ENCODE assay signal across 8 cellular contexts in genomic region chr1:33080885-33081553, GRCh38. TPM values are rescaled to one million over a fixed set of nuclear protein-coding genes. Genes with fewer than 3 reads are reported as not detected.
DNase-seq lines count a peak whose midpoint lies in the region; ATAC-seq and TF ChIP-seq lines count a peak whose summit lies in the region.

AZIN2 (plus strand) TSS chr1:33081153; CDS start chr1:33082250, 1,097 bp downstream.

- H3K27me3 ChIP-seq in suprapubic skin, result no peaks in the 10 kb centered on the region

- TF ChIP-seq CTCF in suprapubic skin (IDR thresholded peaks at IDR 0.05), result no peak

- no peaks in the 10 kb centered on the region for H3K9me3 Mint-ChIP-seq in activated naive CD4-positive, alpha-beta T cell treated with anti-CD3 and anti-CD28 coated beads, Interleukin-2, amount 50 U/mL, for 72 hours

- H3K36me3 Mint-ChIP-seq in activated naive CD4-positive, alpha-beta T cell treated with anti-CD3 and anti-CD28 coated beads, Interleukin-2, amount 50 U/mL, for 72 hours, result no peaks in the 10 kb centered on the region

- H3K4me3 ChIP-seq in suprapubic skin, result peak within 1 kb of the TSS; percentile 77

- H3K27ac Mint-ChIP-seq in activated naive CD4-positive, alpha-beta T cell treated with anti-CD3 and anti-CD28 coated beads, Interleukin-2, amount 50 U/mL, for 72 hours, result peak within 1 kb of the TSS; percentile 46 to 56

- 0% methylated on average over 27 of the region's 52 CpGs for WGBS in suprapubic skin

- peak; percentile 99 to 100 for ATAC-seq in activated naive CD4-positive, alpha-beta T cell treated with anti-CD3 and anti-CD28 coated beads, Interleukin-2, amount 50 U/mL, for 72 hours

- TF ChIP-seq EP300 in suprapubic skin (IDR thresholded peaks at IDR 0.05), result no peak

- H3K36me3 ChIP-seq in suprapubic skin, result no peaks in the 10 kb centered on the region

- peak; percentile 78 for DNase-seq in GDM1 (lab: John Stamatoyannopoulos, UW)
- DNase-seq in HEK293T (ENCODE audit: extremely low spot score), result peak; percentile 100
- DNase-seq in MV-4-11 (lab: John Stamatoyannopoulos, UW), result peak; percentile 87
- peak; percentile 91 for DNase-seq in SK-N-DZ (ENCODE audit: low spot score)
- peak; percentile 91 to 98 for DNase-seq in activated naive CD4-positive, alpha-beta T cell treated with anti-CD3 and anti-CD28 coated beads, Interleukin-2, amount 50 U/mL, for 72 hours (ENCODE audit: low spot score in 2 of 2)
- DNase-seq in glomerular visceral epithelial cell (ENCODE audit: extremely low spot score), result peak; percentile 95
- DNase-seq in occipital lobe (lab: John Stamatoyannopoulos, UW), result peak; percentile 96
- peak; percentile 99 for DNase-seq in suprapubic skin (ENCODE audit: low spot score in 2 of 2)

- no peaks in the 10 kb centered on the region for H3K9me3 ChIP-seq in suprapubic skin

- CTCF ChIA-PET in HEK293T (lab: Yijun Ruan, JAX), result no interaction called here

- peaks cover 28% of the 10 kb centered on the region for H3K4me1 ChIP-seq in suprapubic skin

- TF ChIP-seq POLR2A in suprapubic skin (IDR thresholded peaks at IDR 0.05), result peak in 1 of 2 donors; percentile 39

- POLR2A ChIA-PET in HEK293T (lab: Yijun Ruan, JAX), result interaction anchor here (0.6 to 1.5 kb wide), 9 partner anchors 8 to 199 kb away, joined by 3 to 8 read pairs (median 4); partner anchors contain the start of gene RNF19B

- peak within 1 kb of the TSS; percentile 8 for H3K27ac ChIP-seq in suprapubic skin

TF ChIP-seq in HEK293T, 16 proteins besides CTCF, POLR2A, EP300 and RAD21:
- TF ChIP-seq FOXK2 (IDR thresholded peaks at IDR 0.05) (no peak), PKNOX1 (IDR thresholded peaks at IDR 0.05) (peak; percentile 82), BHLHE40 (IDR thresholded peaks at IDR 0.05; ENCODE audit: borderline replicate concordance) (no peak), FOXM1 (IDR thresholded peaks at IDR 0.05; ENCODE audit: borderline replicate concordance) (no peak), CTBP1 (IDR thresholded peaks at IDR 0.05; ENCODE audit: borderline replicate concordance) (no peak)
TF ChIP-seq in HEK293T: peak in this region for 1.

RNA-seq across cellular contexts. Expression of gene AZIN2, which starts in this region (rescaled TPM):
- polyA plus RNA-seq in SK-N-DZ (2014; cell fraction: cytosol; rRNA removed), result 0.99 TPM in 1 of 2 replicates, not detected in the other
- polyA plus RNA-seq in SK-N-DZ (2014; cell fraction: nucleus; rRNA removed), result 0.64 and 3.8 TPM in 2 replicates
- 1 to 10 TPM; 1.2 to 2.1 TPM for total RNA-seq in activated naive CD4-positive, alpha-beta T cell treated with anti-CD3 and anti-CD28 coated beads, Interleukin-2, amount 50 U/mL, for 72 hours
- 25.4 TPM for total RNA-seq in occipital lobe
- 1 to 10 TPM; 2.1 to 3.7 (median 3.2) TPM for total RNA-seq in suprapubic skin

Comparison
In these comparisons a context has a peak if more than half of its experiments do, and no peak if none do; other contexts are left out.
1. Peak in every context shown above with its lines: DNase-seq, ATAC-seq, H3K4me3 ChIP-seq and H3K27ac ChIP-seq.